In genomic region chr16:27516360-27516759, GRCh38 we compare ENCODE assay signal across 16 cellular contexts.
"Had no signal": no experiment of that assay in that cellular context is flagged by ENCODE, and none has a peak within 500 bp of the region (broad histone marks: within the 10 kb centered on the region; RNA-seq: fewer than 3 reads in every experiment).

No MANE protein-coding gene starts in this region.

- H3K27me3 Mint-ChIP-seq: activated CD4-positive, alpha-beta T cell treated with anti-CD3 and anti-CD28 coated beads, Interleukin-2, amount 10 ng/mL, durations not matched to agents 24 days and 14 days; activated CD8-positive, alpha-beta T cell treated with anti-CD3 and anti-CD28 coated beads for 36 hours; memory B cell had no signal

- H3K4me1 Mint-ChIP-seq: activated CD4-positive, alpha-beta T cell treated with anti-CD3 and anti-CD28 coated beads, Interleukin-2, amount 10 ng/mL, durations not matched to agents 24 days and 14 days had no signal

- H3K27ac ChIP-seq: brain microvascular endothelial cell, esophagus squamous epithelium, left lung, sigmoid colon, spleen, transverse colon, vagina had no signal

- H3K9me3 ChIP-seq: esophagus squamous epithelium, left lung, sigmoid colon, spleen, transverse colon, vagina had no signal

- H3K4me3 ChIP-seq: esophagus squamous epithelium, left lung, sigmoid colon, spleen, transverse colon, vagina had no signal

- H3K4me3 Mint-ChIP-seq: activated CD4-positive, alpha-beta T cell treated with anti-CD3 and anti-CD28 coated beads, Interleukin-2, amount 10 ng/mL, durations not matched to agents 24 days and 14 days; activated CD8-positive, alpha-beta T cell treated with anti-CD3 and anti-CD28 coated beads for 36 hours; activated naive CD4-positive, alpha-beta T cell treated with anti-CD3 and anti-CD28 coated beads for 36 hours; activated T-cell treated with anti-CD3 and anti-CD28 coated beads, Interleukin-2, amount 50 U/mL, for 4 hours; memory B cell; neural crest cell had no signal

- DNase-seq: activated T-cell treated with anti-CD3 and anti-CD28 coated beads, Interleukin-2, amount 50 U/mL, for 4 hours; effector CD8-positive, alpha-beta T cell; esophagus squamous epithelium; left lung; sigmoid colon; stimulated activated naive CD4-positive, alpha-beta T cell; T1000; transverse colon had no signal

- H3K4me1 ChIP-seq: vagina had no signal

- H3K27ac Mint-ChIP-seq: activated CD4-positive, alpha-beta T cell treated with anti-CD3 and anti-CD28 coated beads, Interleukin-2, amount 10 ng/mL, durations not matched to agents 24 days and 14 days; activated CD8-positive, alpha-beta T cell treated with anti-CD3 and anti-CD28 coated beads for 36 hours; activated naive CD4-positive, alpha-beta T cell treated with anti-CD3 and anti-CD28 coated beads for 36 hours; memory B cell had no signal

- H3K9me3 Mint-ChIP-seq: activated CD4-positive, alpha-beta T cell treated with anti-CD3 and anti-CD28 coated beads, Interleukin-2, amount 10 ng/mL, durations not matched to agents 24 days and 14 days; activated CD8-positive, alpha-beta T cell treated with anti-CD3 and anti-CD28 coated beads for 36 hours; activated naive CD4-positive, alpha-beta T cell treated with anti-CD3 and anti-CD28 coated beads for 36 hours; activated T-cell treated with anti-CD3 and anti-CD28 coated beads, Interleukin-2, amount 50 U/mL, for 4 hours; memory B cell; neural crest cell had no signal

- H3K27me3 ChIP-seq: brain microvascular endothelial cell, esophagus squamous epithelium, left lung, sigmoid colon, spleen, transverse colon, vagina had no signal
